In genomic region chr7:55024776-55025175, GRCh38 we compare ENCODE assay signal across 1 cellular context.
TF ChIP-seq lines count a peak whose summit lies in the region.

No MANE protein-coding gene starts in this region.

TF ChIP-seq in IMR-90, 13 proteins besides CTCF, POLR2A, EP300 and RAD21:
- TF ChIP-seq CEBPB (IDR thresholded peaks at IDR 0.05; ENCODE audit: low read depth, low read length) (peak; percentile 68), NFE2L2 (IDR thresholded peaks at IDR 0.05; ENCODE audit: low read depth, low read length) (no peak), BHLHE40 (IDR thresholded peaks at IDR 0.05; ENCODE audit: low read depth, low read length) (peak; percentile 21; the same call in 1 of the 2 replicates)
